Comparison of ENCODE assay signal across 17 cellular contexts in genomic region chr13:26977541-26977940, GRCh38.
DNase-seq lines count a peak whose midpoint lies in the region; ATAC-seq and TF ChIP-seq lines count a peak whose summit lies in the region.
"Had no signal": no experiment of that assay in that cellular context is flagged by ENCODE, and none has a peak within 500 bp of the region (broad histone marks: within the 10 kb centered on the region; RNA-seq: fewer than 3 reads in every experiment).

No MANE protein-coding gene starts in this region.

- no peaks in the 10 kb centered on the region for H3K9me3 ChIP-seq in breast epithelium
- H3K9me3 ChIP-seq in tibial artery: no peaks in the 10 kb centered on the region
- H3K9me3 ChIP-seq: A549 had no signal

- DNase-seq in MCF 10A (ENCODE audit: unreplicated experiment) (peak; percentile 6), breast epithelium (ENCODE audit: low spot score in 2 of 2) (no peak), NOMO-1 treated with dmso at 0.1 percent for 144 hours (lab: John Stamatoyannopoulos, UW; ENCODE audit: unreplicated experiment) (peak; percentile 77), iris pigment epithelial cell (ENCODE audit: low read depth) (peak; percentile 64), tibial artery (no peak), DMS79 (lab: John Stamatoyannopoulos, UW) (no peak), NCI-H2081 treated with DMSO at 0.1 percent for 48 hours (lab: John Stamatoyannopoulos, UW) (no peak)
- no peak for DNase-seq in stimulated activated effector memory CD8-positive, alpha-beta T cell treated with anti-CD3 and anti-CD28 coated beads, Interleukin-12 subunit alpha, Interleukin-12 subunit beta, amount 100 ng/mL, for 72 hours (ENCODE audit: low spot score in 2 of 2)
- DNase-seq: amygdala; CD8-positive, alpha-beta T cell; foreskin keratinocyte; KBM-7; NCI-H1436 treated with DMSO at 0.1 percent for 48 hours; stimulated activated naive B cell treated with anti-CD40 and anti-IgM and Interleukin-4, amounts not matched to agents 10 μg/mL and 1 μg/mL and 100 μg/mL, for 72 hours; trophoblast cell had no signal

- no peaks in the 10 kb centered on the region for H3K4me1 Mint-ChIP-seq in MCF 10A (ENCODE audit: insufficient read depth, unreplicated experiment)
- H3K4me1 Mint-ChIP-seq in stimulated activated effector memory CD8-positive, alpha-beta T cell treated with anti-CD3 and anti-CD28 coated beads, Interleukin-12 subunit alpha, Interleukin-12 subunit beta, amount 100 ng/mL, for 72 hours: peaks cover 4% of the 10 kb centered on the region

- no peak overlapping the region for H3K27ac ChIP-seq in breast epithelium
- no peak overlapping the region for H3K27ac ChIP-seq in tibial artery
- H3K27ac ChIP-seq: A549, foreskin keratinocyte, skin epidermis had no signal

- H3K4me1 ChIP-seq in breast epithelium: no peaks in the 10 kb centered on the region
- H3K4me1 ChIP-seq in tibial artery: peaks cover 0 to 3% (median under 1%) of the 10 kb centered on the region in 4 donors
- H3K4me1 ChIP-seq: foreskin keratinocyte had no signal

- CTCF ChIA-PET in MCF 10A (lab: Yijun Ruan, JAX): interaction anchor here (0.6 to 2.1 kb wide), 2 partner anchors 31 to 1031 kb away, joined by 4 to 8 read pairs; no protein-coding TSS in a partner anchor

- peak; percentile 35 for ATAC-seq in stimulated activated effector memory CD8-positive, alpha-beta T cell treated with anti-CD3 and anti-CD28 coated beads, Interleukin-12 subunit alpha, Interleukin-12 subunit beta, amount 100 ng/mL, for 72 hours
- ATAC-seq: A549; CD8-positive, alpha-beta T cell; foreskin keratinocyte; stimulated activated naive B cell treated with anti-CD40 and anti-IgM and Interleukin-4, amounts not matched to agents 10 μg/mL and 1 μg/mL and 100 μg/mL, for 72 hours had no signal

- H3K4me3 ChIP-seq in breast epithelium (no peak overlapping the region), tibial artery (no peak overlapping the region)
- H3K4me3 ChIP-seq: A549, skin epidermis had no signal

- H3K27me3 ChIP-seq in breast epithelium (peaks cover 0 to 4% of the 10 kb centered on the region in 2 donors), tibial artery (peaks cover 0 to 18% of the 10 kb centered on the region in 2 donors)

- BruUV-seq in MCF 10A (replicated peaks; lab: Mats Ljungman, UMichigan): no TSS peak

- no peak for TF ChIP-seq POLR2A in breast epithelium (IDR thresholded peaks at IDR 0.05)

- POLR2A ChIA-PET in MCF 10A (lab: Yijun Ruan, JAX): no interaction called here

- H3K27ac Mint-ChIP-seq in MCF 10A (ENCODE audit: low read depth, unreplicated experiment): no peak overlapping the region
- H3K27ac Mint-ChIP-seq in stimulated activated effector memory CD8-positive, alpha-beta T cell treated with anti-CD3 and anti-CD28 coated beads, Interleukin-12 subunit alpha, Interleukin-12 subunit beta, amount 100 ng/mL, for 72 hours: no peak overlapping the region
- H3K27ac Mint-ChIP-seq: CD8-positive, alpha-beta T cell; stimulated activated naive B cell treated with anti-CD40 and anti-IgM and Interleukin-4, amounts not matched to agents 10 μg/mL and 1 μg/mL and 100 μg/mL, for 72 hours had no signal

- intact Hi-C loops in MCF 10A (cut with micrococcal nuclease): no loop called here
- intact Hi-C loops in breast epithelium (cut with DNase I; ENCODE audit: low total_unique reads): no loop called here
- intact Hi-C loops in tibial artery (cut with DNase I; ENCODE audit: low total_unique reads): loop anchor here (10.0 kb wide), 1 partner anchor 847 kb away; no protein-coding TSS in a partner anchor

- H3K36me3 ChIP-seq in breast epithelium (no peaks in the 10 kb centered on the region), tibial artery (no peaks in the 10 kb centered on the region)

- H3K9me3 Mint-ChIP-seq in MCF 10A (ENCODE audit: unreplicated experiment): no peaks in the 10 kb centered on the region
- H3K9me3 Mint-ChIP-seq in stimulated activated effector memory CD8-positive, alpha-beta T cell treated with anti-CD3 and anti-CD28 coated beads, Interleukin-12 subunit alpha, Interleukin-12 subunit beta, amount 100 ng/mL, for 72 hours: peaks cover 2% of the 10 kb centered on the region
- H3K9me3 Mint-ChIP-seq: CD8-positive, alpha-beta T cell; stimulated activated naive B cell treated with anti-CD40 and anti-IgM and Interleukin-4, amounts not matched to agents 10 μg/mL and 1 μg/mL and 100 μg/mL, for 72 hours had no signal

- no peaks in the 10 kb centered on the region for H3K36me3 Mint-ChIP-seq in MCF 10A (ENCODE audit: insufficient read depth, unreplicated experiment)
- no peaks in the 10 kb centered on the region for H3K36me3 Mint-ChIP-seq in stimulated activated effector memory CD8-positive, alpha-beta T cell treated with anti-CD3 and anti-CD28 coated beads, Interleukin-12 subunit alpha, Interleukin-12 subunit beta, amount 100 ng/mL, for 72 hours
- H3K36me3 Mint-ChIP-seq: CD8-positive, alpha-beta T cell; stimulated activated naive B cell treated with anti-CD40 and anti-IgM and Interleukin-4, amounts not matched to agents 10 μg/mL and 1 μg/mL and 100 μg/mL, for 72 hours had no signal

- TF ChIP-seq CTCF in MCF 10A (IDR thresholded peaks at IDR 0.05; ENCODE audit: unreplicated experiment): no peak
- no peak for TF ChIP-seq CTCF in breast epithelium (IDR thresholded peaks at IDR 0.05)
- TF ChIP-seq CTCF in tibial artery (IDR thresholded peaks at IDR 0.05): no peak

- H3K27me3 Mint-ChIP-seq in MCF 10A (ENCODE audit: insufficient read depth, unreplicated experiment): no peaks in the 10 kb centered on the region

- H3K4me3 Mint-ChIP-seq in MCF 10A (ENCODE audit: unreplicated experiment): no peak overlapping the region
- H3K4me3 Mint-ChIP-seq in stimulated activated effector memory CD8-positive, alpha-beta T cell treated with anti-CD3 and anti-CD28 coated beads, Interleukin-12 subunit alpha, Interleukin-12 subunit beta, amount 100 ng/mL, for 72 hours: no peak overlapping the region
- H3K4me3 Mint-ChIP-seq: CD8-positive, alpha-beta T cell; stimulated activated naive B cell treated with anti-CD40 and anti-IgM and Interleukin-4, amounts not matched to agents 10 μg/mL and 1 μg/mL and 100 μg/mL, for 72 hours had no signal

Comparison
In these comparisons a context has a peak if more than half of its experiments do, and no peak if none do; other contexts are left out.
1. DNase-seq: peak in MCF 10A (single experiment), NOMO-1 treated with dmso at 0.1 percent for 144 hours (single experiment) and iris pigment epithelial cell (single experiment); none in breast epithelium (0 of 2), stimulated activated effector memory CD8-positive, alpha-beta T cell treated with anti-CD3 and anti-CD28 coated beads, Interleukin-12 subunit alpha, Interleukin-12 subunit beta, amount 100 ng/mL, for 72 hours (0 of 2), tibial artery (0 of 2), DMS79 (single experiment) and NCI-H2081 treated with DMSO at 0.1 percent for 48 hours (single experiment).